Comparison of ENCODE assay signal across 8 cellular contexts in the genomic region with DNA sequence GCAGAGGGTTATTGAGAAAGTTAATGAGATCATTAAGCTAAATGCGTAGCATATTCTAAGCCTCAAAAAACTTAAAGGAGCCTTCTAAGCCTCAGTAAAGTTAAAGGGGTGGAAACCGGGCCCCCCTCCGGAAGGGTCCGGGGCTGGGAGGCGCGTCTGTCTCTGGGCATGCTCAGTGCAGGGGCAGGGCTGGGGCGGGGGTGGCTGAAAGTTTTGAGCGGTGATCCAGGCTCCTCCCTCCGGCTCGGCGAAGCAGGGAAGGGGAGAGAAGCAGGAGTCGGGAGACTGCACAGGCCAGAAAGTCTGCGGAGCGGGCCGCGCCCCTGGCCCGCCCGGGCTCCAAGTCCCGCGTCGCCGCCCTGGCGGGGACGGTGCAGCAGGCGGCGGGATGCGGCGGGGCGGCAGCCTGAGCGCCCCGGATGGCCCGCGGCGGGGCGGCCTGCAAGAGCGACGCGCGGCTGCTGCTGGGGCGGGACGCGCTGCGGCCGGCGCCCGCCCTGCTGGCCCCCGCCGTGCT. TPM values are rescaled to one million over a fixed set of nuclear protein-coding genes. Genes with fewer than 3 reads are reported as not detected.
A peak's percentile ranks its signal among the peaks of the same experiment; 100 is the strongest.
DNase-seq lines count a peak whose midpoint lies in the region; ATAC-seq, FAIRE-seq and TF ChIP-seq lines count a peak whose summit lies in the region.

A gene (plus strand): TSS at position 240 of the 517 bp plus-strand sequence. CDS start 180 bp downstream, at position 420.

- peaks cover 7 to 48% (median 41%) of the 10 kb centered on the region in 10 experiments; a peak in 19 of 20 replicates for H3K4me1 ChIP-seq in BLaER1 treated with 17β-estradiol and CSF1 and Interleukin-3, amounts not matched to agents 10 nM and 100 nM
- peaks cover 0 to 5% (median 0%) of the 10 kb centered on the region in 4 donors for H3K4me1 ChIP-seq in Peyer's patch
- peaks cover 6 to 8% of the 10 kb centered on the region in 2 donors for H3K4me1 ChIP-seq in breast epithelium
- peaks cover 11% of the 10 kb centered on the region for H3K4me1 ChIP-seq in iPS-18a (ENCODE audit: control insufficient read depth, low read depth, low read length)

- peak within 1 kb of the TSS in 9 of 11 experiments; percentile 33 to 62 (median 58); a peak in 16 of 22 replicates for H3K27ac ChIP-seq in BLaER1 treated with 17β-estradiol and CSF1 and Interleukin-3, amounts not matched to agents 10 nM and 100 nM
- peak within 1 kb of the TSS in 3 of 4 donors; percentile 52 to 78 (median 60) for H3K27ac ChIP-seq in Peyer's patch
- peak within 1 kb of the TSS; percentile 84 to 87 for H3K27ac ChIP-seq in breast epithelium
- no peak within 1 kb of the TSS for H3K27ac ChIP-seq in iPS-18a (ENCODE audit: low read length)

- intact Hi-C loops in breast epithelium (cut with DNase I; ENCODE audit: low total_unique reads), result no loop called here
- intact Hi-C loops in sciatic nerve (cut with DNase I), result no loop called here

- ATAC-seq in sciatic nerve (peak; percentile 93), HG03457 (IDR thresholded peaks at IDR 0.05; ENCODE audit: unreplicated experiment) (no peak)

- FAIRE-seq in H54 (lab: Jason Lieb, UNC), result no peak

- DNase-seq in H54 (ENCODE audit: insufficient read length, low spot score) (peak; percentile 66), Peyer's patch (peak; percentile 24 to 66 (median 60)), breast epithelium (ENCODE audit: low spot score in 2 of 2) (peak; percentile 60 to 75), sciatic nerve (ENCODE audit: low spot score) (peak; percentile 94), DMS153 treated with DMSO at 0.1 percent for 48 hours (lab: John Stamatoyannopoulos, UW; ENCODE audit: unreplicated experiment) (no peak)

- H3K9me3 ChIP-seq in BLaER1 treated with 17β-estradiol and CSF1 and Interleukin-3, amounts not matched to agents 10 nM and 100 nM (replicated peaks in 1 of 11), result peaks cover 14 to 24% (median 18%) of the 10 kb centered on the region in 11 experiments
- H3K9me3 ChIP-seq in Peyer's patch (peaks cover 0 to 3% (median 0%) of the 10 kb centered on the region in 4 donors), breast epithelium (peaks cover 5 to 6% of the 10 kb centered on the region in 2 donors), iPS-18a (ENCODE audit: control insufficient read depth, low read depth, low read length) (no peaks in the 10 kb centered on the region)

- TF ChIP-seq CTCF in Peyer's patch (IDR thresholded peaks at IDR 0.05) (no peak), breast epithelium (IDR thresholded peaks at IDR 0.05) (no peak)

- H3K36me3 ChIP-seq in BLaER1 treated with 17β-estradiol and CSF1 and Interleukin-3, amounts not matched to agents 10 nM and 100 nM, result peaks cover 0 to 11% (median 5%) of the 10 kb centered on the region in 11 experiments; a peak in 3 of 22 replicates
- H3K36me3 ChIP-seq in Peyer's patch (no peaks in the 10 kb centered on the region), breast epithelium (no peaks in the 10 kb centered on the region), iPS-18a (ENCODE audit: control insufficient read depth, low read depth, low read length) (no peaks in the 10 kb centered on the region)

- TF ChIP-seq POLR2A in H54 (IDR thresholded peaks at IDR 0.05; ENCODE audit: low read depth, low read length) (peak; percentile 65), Peyer's patch (IDR thresholded peaks at IDR 0.05) (no peak), breast epithelium (IDR thresholded peaks at IDR 0.05) (no peak)

- peak within 1 kb of the TSS; percentile 61 to 88 (median 81) for H3K4me2 ChIP-seq in BLaER1 treated with 17β-estradiol and CSF1 and Interleukin-3, amounts not matched to agents 10 nM and 100 nM

- peak within 1 kb of the TSS; percentile 57 to 75 (median 68) for H3K4me3 ChIP-seq in BLaER1 treated with 17β-estradiol and CSF1 and Interleukin-3, amounts not matched to agents 10 nM and 100 nM
- H3K4me3 ChIP-seq in Peyer's patch (peak within 1 kb of the TSS; percentile 30 to 55 (median 48)), breast epithelium (peak within 1 kb of the TSS; percentile 49 to 85 (median 63)), iPS-18a (ENCODE audit: low read length) (peak within 1 kb of the TSS; percentile 67)

- peak within 1 kb of the TSS; percentile 57 to 81 (median 74); a peak in 21 of 22 replicates for H3K9ac ChIP-seq in BLaER1 treated with 17β-estradiol and CSF1 and Interleukin-3, amounts not matched to agents 10 nM and 100 nM
- H3K9ac ChIP-seq in iPS-18a (ENCODE audit: low read length), result no peak within 1 kb of the TSS

- H4K20me1 ChIP-seq in BLaER1 treated with 17β-estradiol and CSF1 and Interleukin-3, amounts not matched to agents 10 nM and 100 nM, result peaks cover 0 to 6% (median 0%) of the 10 kb centered on the region in 11 experiments; a peak in 1 of 22 replicates

- H3K27me3 ChIP-seq in BLaER1 treated with 17β-estradiol and CSF1 and Interleukin-3, amounts not matched to agents 10 nM and 100 nM, result no peaks in the 10 kb centered on the region
- H3K27me3 ChIP-seq in Peyer's patch (no peaks in the 10 kb centered on the region), breast epithelium (no peaks in the 10 kb centered on the region), iPS-18a (ENCODE audit: control insufficient read depth, insufficient read depth, low read length) (peaks cover 47% of the 10 kb centered on the region)

RNA-seq across cellular contexts. Expression of the gene that starts here (rescaled TPM):
- total RNA-seq in Peyer's patch, result 10 to 100 TPM in 1 of 4 donors, 1 to 10 TPM in 3; 1.6 to 40.4 (median 4.4) TPM
- 10 to 100 TPM; 20.0 to 27.5 (median 25.9) TPM for total RNA-seq in breast epithelium
- 71.3 TPM for total RNA-seq in sciatic nerve
